24 cellular contexts compared by ENCODE assay signal in the genomic region with DNA sequence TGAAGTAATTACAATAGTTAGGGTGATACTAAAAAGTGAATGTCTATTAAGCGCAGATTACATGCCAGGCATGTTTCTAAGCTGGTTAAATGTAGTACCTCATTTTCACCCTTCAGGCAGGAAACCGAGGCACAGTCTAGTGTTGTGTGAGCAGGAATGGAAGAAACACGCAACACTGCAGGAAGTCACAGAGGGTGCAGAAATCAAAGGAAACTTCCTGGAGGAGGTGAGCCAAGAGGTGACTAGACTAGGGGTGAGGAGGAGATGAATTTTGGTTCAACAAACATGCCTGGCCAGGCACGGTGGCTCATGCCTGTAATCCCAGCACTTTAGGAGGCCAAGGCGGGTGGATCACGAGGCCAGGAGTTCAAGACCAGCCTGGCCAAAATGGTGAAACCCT. TPM values are rescaled to one million over a fixed set of nuclear protein-coding genes. Genes with fewer than 3 reads are reported as not detected.
A peak's percentile ranks its signal among the peaks of the same experiment; 100 is the strongest.
DNase-seq lines count a peak whose midpoint lies in the region; ATAC-seq, FAIRE-seq and TF ChIP-seq lines count a peak whose summit lies in the region.
"Had no signal": no experiment of that assay in that cellular context is flagged by ENCODE, and none has a peak within 500 bp of the region (broad histone marks: within the 10 kb centered on the region; RNA-seq: fewer than 3 reads in every experiment).

No MANE protein-coding gene starts in this region.

- no peak for FAIRE-seq in K562 (lab: Jason Lieb, UNC)
- FAIRE-seq: A204.1, GM12878, GM12892, GM18507 had no signal

- no TSS peak for BruUV-seq in K562 (replicated peaks; lab: Mats Ljungman, UMichigan)

- TF ChIP-seq CTCF in K562 (IDR thresholded peaks at IDR 0.05 in 2 of 3, conservative IDR thresholded peaks at IDR 0.05 in 1 of 3; ENCODE audit: insufficient read depth in 2 of 3, low read depth in 1 of 3, low read length in 3 of 3): no peak

- no peak for TF ChIP-seq RAD21 in K562 (CRISPR knock-in tag; conservative IDR thresholded peaks at IDR 0.05 in 1 of 2, IDR thresholded peaks at IDR 0.05 in 1 of 2)

- TF ChIP-seq EP300 in K562 (IDR thresholded peaks at IDR 0.05; ENCODE audit: low read length): no peak

- no peaks in the 10 kb centered on the region for H3K9me3 ChIP-seq in K562 (replicated peaks; ENCODE audit: control insufficient read depth, insufficient read depth, low read depth, low read length)
- H3K9me3 ChIP-seq: Caco-2 had no signal

- peaks cover 0 to 8% of the 10 kb centered on the region in 2 experiments; a peak in 1 of 5 replicates for H3K27me3 ChIP-seq in K562 (ENCODE audit: control insufficient read depth in 2 of 2, insufficient read depth in 2 of 2, low read length in 2 of 2)
- H3K27me3 ChIP-seq: BLaER1 treated with 17β-estradiol and CSF1 and Interleukin-3, amounts not matched to agents 10 nM and 100 nM had no signal

- no peaks in the 10 kb centered on the region for H3K79me2 ChIP-seq in K562 (ENCODE audit: control insufficient read depth, insufficient read depth, low read length)

- no peak for TF ChIP-seq POLR2A in K562 (conservative IDR thresholded peaks at IDR 0.05)

- no peaks in the 10 kb centered on the region for H4K20me1 ChIP-seq in K562 (replicated peaks; ENCODE audit: control insufficient read depth, insufficient read depth, low read length)
- H4K20me1 ChIP-seq: BLaER1 treated with 17β-estradiol and CSF1 and Interleukin-3, amounts not matched to agents 10 nM and 100 nM had no signal

- H3K9me1 ChIP-seq in K562 (ENCODE audit: control insufficient read depth, insufficient read depth, low read length): no peaks in the 10 kb centered on the region

- intact Hi-C loops in K562 (cut with micrococcal nuclease): no loop called here

- 24% methylated on average over 6 of the region's 6 CpGs for WGBS in K562 (ENCODE audit: insufficient coverage, low coverage, missing lambda C conversion rate)

- no peak overlapping the region for H3K4me2 ChIP-seq in K562 (ENCODE audit: insufficient read depth, low read length)
- H3K4me2 ChIP-seq: BLaER1 treated with 17β-estradiol and CSF1 and Interleukin-3, amounts not matched to agents 10 nM and 100 nM had no signal

- peak; percentile 8 for DNase-seq in D341Med (ENCODE audit: low spot score)
- no peak for DNase-seq in K562 (ENCODE audit: extremely low read depth in 1 of 4, low spot score in 3 of 4)
- DNase-seq in NCI-H2227 (lab: John Stamatoyannopoulos, UW; ENCODE audit: unreplicated experiment): no peak
- no peak for DNase-seq in HuH-7.5 (ENCODE audit: low spot score)
- DNase-seq: 8988T; AML-193; Caco-2; Calu3; CD4-positive, alpha-beta T cell; CD8-positive, alpha-beta T cell; DMS 273 treated with DMSO at 0.1 percent for 48 hours; DMS153; DMS53; DMS79; DND-41; EL; GDM1 had no signal

- CTCF ChIA-PET in K562 (lab: Yijun Ruan, JAX; ENCODE audit: low intra/inter-chr PET ratio): no interaction called here

- POLR2A ChIA-PET in K562 (lab: Yijun Ruan, JAX): interaction anchor here (1.1 kb wide), 1 partner anchor 17 kb away, joined by 3 read pairs; no protein-coding TSS in a partner anchor

- no peak overlapping the region for H3K4me3 ChIP-seq in K562
- H3K4me3 ChIP-seq: BLaER1 treated with 17β-estradiol and CSF1 and Interleukin-3, amounts not matched to agents 10 nM and 100 nM; GM12878 had no signal

- in situ Hi-C loops in K562 (cut with MboI): no loop called here

- H3K27ac ChIP-seq in K562 (ENCODE audit: extremely low read depth, low read depth, low read length): no peak overlapping the region
- H3K27ac ChIP-seq: BLaER1 treated with 17β-estradiol and CSF1 and Interleukin-3, amounts not matched to agents 10 nM and 100 nM; C4-2B had no signal

- no peaks in the 10 kb centered on the region for H3K36me3 ChIP-seq in K562 (ENCODE audit: control insufficient read depth, insufficient read depth, low read length)
- H3K36me3 ChIP-seq: BLaER1 treated with 17β-estradiol and CSF1 and Interleukin-3, amounts not matched to agents 10 nM and 100 nM had no signal

- ATAC-seq in K562 (no peak), HG02763 (IDR thresholded peaks at IDR 0.05; ENCODE audit: unreplicated experiment) (no peak)
- ATAC-seq: CD8-positive, alpha-beta T cell; GM12878 had no signal

- H3K4me1 ChIP-seq in K562 (replicated peaks in 1 of 2; ENCODE audit: control insufficient read depth in 2 of 2, insufficient read depth in 2 of 2, low read length in 2 of 2): no peaks in the 10 kb centered on the region; a peak in 1 of 5 replicates
- H3K4me1 ChIP-seq: BLaER1 treated with 17β-estradiol and CSF1 and Interleukin-3, amounts not matched to agents 10 nM and 100 nM; Caco-2 had no signal

- H2AFZ ChIP-seq in K562 (ENCODE audit: low read depth, low read length): no peak overlapping the region

- H3K9ac ChIP-seq in K562 (ENCODE audit: insufficient read depth in 1 of 2, low read depth in 2 of 2, low read length in 2 of 2): no peak overlapping the region
- H3K9ac ChIP-seq: BLaER1 treated with 17β-estradiol and CSF1 and Interleukin-3, amounts not matched to agents 10 nM and 100 nM had no signal

TF ChIP-seq in K562, 482 proteins besides CTCF, POLR2A, EP300 and RAD21:
- TF ChIP-seq ZFP36 (IDR thresholded peaks at IDR 0.05; ENCODE audit: low read depth, low read length, partially characterized antibody) (peak; percentile 87), BCOR (IDR thresholded peaks at IDR 0.05) (peak; percentile 43; the same call in 1 of the 2 replicates)
- TF ChIP-seq, protein P1, sequence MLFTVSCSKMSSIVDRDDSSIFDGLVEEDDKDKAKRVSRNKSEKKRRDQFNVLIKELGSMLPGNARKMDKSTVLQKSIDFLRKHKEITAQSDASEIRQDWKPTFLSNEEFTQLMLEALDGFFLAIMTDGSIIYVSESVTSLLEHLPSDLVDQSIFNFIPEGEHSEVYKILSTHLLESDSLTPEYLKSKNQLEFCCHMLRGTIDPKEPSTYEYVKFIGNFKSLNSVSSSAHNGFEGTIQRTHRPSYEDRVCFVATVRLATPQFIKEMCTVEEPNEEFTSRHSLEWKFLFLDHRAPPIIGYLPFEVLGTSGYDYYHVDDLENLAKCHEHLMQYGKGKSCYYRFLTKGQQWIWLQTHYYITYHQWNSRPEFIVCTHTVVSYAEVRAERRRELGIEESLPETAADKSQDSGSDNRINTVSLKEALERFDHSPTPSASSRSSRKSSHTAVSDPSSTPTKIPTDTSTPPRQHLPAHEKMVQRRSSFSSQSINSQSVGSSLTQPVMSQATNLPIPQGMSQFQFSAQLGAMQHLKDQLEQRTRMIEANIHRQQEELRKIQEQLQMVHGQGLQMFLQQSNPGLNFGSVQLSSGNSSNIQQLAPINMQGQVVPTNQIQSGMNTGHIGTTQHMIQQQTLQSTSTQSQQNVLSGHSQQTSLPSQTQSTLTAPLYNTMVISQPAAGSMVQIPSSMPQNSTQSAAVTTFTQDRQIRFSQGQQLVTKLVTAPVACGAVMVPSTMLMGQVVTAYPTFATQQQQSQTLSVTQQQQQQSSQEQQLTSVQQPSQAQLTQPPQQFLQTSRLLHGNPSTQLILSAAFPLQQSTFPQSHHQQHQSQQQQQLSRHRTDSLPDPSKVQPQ (CRISPR knock-in tag; IDR thresholded peaks at IDR 0.05; ENCODE audit: borderline replicate concordance): no peak

RNA-seq across cellular contexts. Expression of a gene that starts 41.8 kb away (rescaled TPM):
- total RNA-seq in K562 (2011; cell fraction: chromatin; rRNA removed; ENCODE audit: low replicate concordance): 62.3 and 79.4 TPM in 2 replicates
- total RNA-seq in K562 (2011; cell fraction: nucleolus; rRNA removed): 43.7 and 50.0 TPM in 2 replicates
- 58.1 and 66.7 TPM in 2 replicates for total RNA-seq in K562 (2011; cell fraction: nucleoplasm; rRNA removed)
- total RNA-seq in K562 (2014; rRNA removed) (24.0 and 27.6 TPM in 2 replicates), K562 (2014; rRNA removed; fragmentation: Illumina TruSeq; extraction: Trizol) (31.0 and 31.6 TPM in 2 replicates), K562 (2015; rRNA removed; fragmentation: Illumina TruSeq; extraction: Trizol) (30.8 and 32.0 TPM in 2 replicates), K562 (2021) (28.5 and 33.9 TPM in 2 replicates)
- polyA plus RNA-seq in K562 (2011; rRNA removed) (20.8 and 27.9 TPM in 2 replicates), K562 (2014; fragmentation: Illumina TruSeq; extraction: Trizol) (26.1 and 30.0 TPM in 2 replicates), K562 (2014; fragmentation: Nextera tagmentation; extraction: Ambion mirVana) (10 to 100 TPM in 1 of 2 experiments, 1 to 10 TPM in 1; 8.2 to 34.0 TPM), K562 (2014; rRNA removed) (19.2 and 19.7 TPM in 2 replicates)
- 13.4 TPM in 2 replicates for polyA plus RNA-seq in K562 (2011; cell fraction: cytosol; rRNA removed)
- 34.3 and 42.1 TPM in 2 replicates for polyA plus RNA-seq in K562 (2011; cell fraction: nucleus; rRNA removed)
- polyA plus RNA-seq in K562 (2012): 15.3 and 16.4 TPM in 2 replicates
- 39.3 and 45.2 TPM in 2 replicates for polyA minus RNA-seq in K562 (2011; rRNA and poly(A)+ RNA removed)
- polyA minus RNA-seq in K562 (2011; cell fraction: cytosol; rRNA and poly(A)+ RNA removed): 11.9 and 21.9 TPM in 2 replicates
- polyA minus RNA-seq in K562 (2011; cell fraction: nucleus; rRNA and poly(A)+ RNA removed): 21.1 and 29.0 TPM in 2 replicates

RNA-seq across cellular contexts. Expression of a gene that starts 42.4 kb away (rescaled TPM):
- 91.2 and 165 TPM in 2 replicates for total RNA-seq in K562 (2011; cell fraction: chromatin; rRNA removed; ENCODE audit: low replicate concordance)
- total RNA-seq in K562 (2011; cell fraction: nucleolus; rRNA removed): 66.3 and 85.0 TPM in 2 replicates
- total RNA-seq in K562 (2011; cell fraction: nucleoplasm; rRNA removed): 86.5 and 113 TPM in 2 replicates
- total RNA-seq in K562 (2014; rRNA removed) (32.7 and 34.8 TPM in 2 replicates), K562 (2014; rRNA removed; fragmentation: Illumina TruSeq; extraction: Trizol) (43.3 and 49.8 TPM in 2 replicates), K562 (2015; rRNA removed; fragmentation: Illumina TruSeq; extraction: Trizol) (42.9 TPM in 2 replicates), K562 (2021) (49.7 and 54.4 TPM in 2 replicates)
- polyA plus RNA-seq in K562 (2011; rRNA removed) (42.8 and 45.3 TPM in 2 replicates), K562 (2014; fragmentation: Illumina TruSeq; extraction: Trizol) (79.4 and 94.3 TPM in 2 replicates), K562 (2014; fragmentation: Nextera tagmentation; extraction: Ambion mirVana) (10 to 100 TPM; 33.3 to 55.9 TPM), K562 (2014; rRNA removed) (25.6 and 35.9 TPM in 2 replicates)
- polyA plus RNA-seq in K562 (2011; cell fraction: cytosol; rRNA removed): 34.7 and 47.2 TPM in 2 replicates
- polyA plus RNA-seq in K562 (2011; cell fraction: nucleus; rRNA removed): 43.9 and 50.7 TPM in 2 replicates
- polyA plus RNA-seq in K562 (2012): 57.4 and 62.2 TPM in 2 replicates
- polyA minus RNA-seq in K562 (2011; rRNA and poly(A)+ RNA removed): 23.6 and 24.3 TPM in 2 replicates
- 15.4 and 22.8 TPM in 2 replicates for polyA minus RNA-seq in K562 (2011; cell fraction: cytosol; rRNA and poly(A)+ RNA removed)
- 21.0 and 35.8 TPM in 2 replicates for polyA minus RNA-seq in K562 (2011; cell fraction: nucleus; rRNA and poly(A)+ RNA removed)
